18 cellular contexts compared by ENCODE assay signal in the genomic region with DNA sequence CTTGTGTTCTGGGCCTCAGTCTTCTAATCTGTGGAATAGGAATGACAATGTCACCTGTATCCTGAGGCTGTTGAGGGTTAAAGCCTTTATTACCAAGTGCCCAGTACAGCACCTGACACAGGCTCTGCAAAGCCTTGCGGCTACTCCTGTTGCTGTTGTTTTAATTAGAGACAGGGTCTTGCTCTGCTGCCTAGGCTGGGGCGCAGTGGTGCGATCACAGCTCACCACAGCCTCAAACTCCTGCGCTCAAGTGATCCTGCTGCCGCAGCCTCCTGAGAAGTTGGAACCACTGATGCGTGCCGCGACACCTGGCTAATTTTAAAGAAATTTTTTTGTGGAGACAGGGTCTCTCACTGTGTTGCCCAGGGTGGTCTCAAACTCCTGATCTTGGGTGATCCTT.
"Had no signal": no experiment of that assay in that cellular context is flagged by ENCODE, and none has a peak within 500 bp of the region (broad histone marks: within the 10 kb centered on the region; RNA-seq: fewer than 3 reads in every experiment).

No MANE protein-coding gene starts in this region.

- H3K9me3 ChIP-seq: colonic mucosa, ovary, stomach, upper lobe of right lung had no signal

- H3K9me3 Mint-ChIP-seq: activated naive CD4-positive, alpha-beta T cell treated with anti-CD3 and anti-CD28 coated beads, Interleukin-2, amount 50 U/mL, for 24 hours; immature natural killer cell; naive thymus-derived CD4-positive, alpha-beta T cell had no signal

- DNase-seq: activated CD4-positive, alpha-beta T cell treated with anti-CD3 and anti-CD28 coated beads for 1 hour; activated CD4-positive, alpha-beta T cell treated with anti-CD3 and anti-CD28 coated beads, Interleukin-2, amount 50 U/mL, for 4 hours; activated gamma-delta T cell; central memory CD4-positive, alpha-beta T cell; colonic mucosa; immature natural killer cell; kidney glomerular epithelial cell; mesenchymal stem cell; naive thymus-derived CD4-positive, alpha-beta T cell; ovary; stimulated activated CD4-positive, alpha-beta T cell treated with anti-CD3 and anti-CD28 coated beads, Interleukin-4, amount 100 ng/mL, for 1 hour; T-helper 2 cell; upper lobe of right lung had no signal

- H3K27ac Mint-ChIP-seq: activated naive CD4-positive, alpha-beta T cell treated with anti-CD3 and anti-CD28 coated beads, Interleukin-2, amount 50 U/mL, for 24 hours; naive thymus-derived CD4-positive, alpha-beta T cell had no signal

- ATAC-seq: naive thymus-derived CD4-positive, alpha-beta T cell; sciatic nerve; upper lobe of right lung had no signal

- H3K36me3 ChIP-seq: colonic mucosa, ovary, upper lobe of right lung had no signal

- H3K36me3 Mint-ChIP-seq: activated naive CD4-positive, alpha-beta T cell treated with anti-CD3 and anti-CD28 coated beads, Interleukin-2, amount 50 U/mL, for 24 hours; immature natural killer cell had no signal

- H3K27me3 ChIP-seq: colonic mucosa, ovary, stomach, upper lobe of right lung had no signal

- H3K4me3 ChIP-seq: colonic mucosa, ovary, smooth muscle cell, stomach, upper lobe of right lung had no signal

- H3K27ac ChIP-seq: colonic mucosa, ovary, upper lobe of right lung, VCaP had no signal
